In the genomic region with DNA sequence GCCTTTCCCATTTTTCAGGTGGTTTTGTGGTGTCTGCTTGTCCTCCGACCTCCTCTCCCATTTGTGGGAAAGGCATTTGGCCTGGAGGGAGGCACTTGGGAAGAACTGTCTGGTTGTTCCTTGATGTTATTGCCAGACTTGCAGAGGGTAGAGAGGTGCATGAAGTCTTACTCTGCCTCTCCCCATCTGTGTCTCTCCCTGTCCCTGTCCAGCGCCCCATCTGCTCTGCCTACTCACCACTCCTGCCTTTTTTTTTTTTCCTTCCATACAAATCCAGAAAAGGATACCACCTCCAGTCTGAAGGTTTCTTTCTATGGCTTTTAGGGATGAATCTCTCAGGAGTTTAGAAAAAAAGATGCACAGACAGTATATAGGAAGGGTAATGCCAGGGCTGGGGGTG, we compare ENCODE assay signal across 1 cellular context.
TF ChIP-seq lines count a peak whose summit lies in the region.

No MANE protein-coding gene starts in this region.

TF ChIP-seq in H1, 55 proteins besides CTCF, POLR2A, EP300 and RAD21:
- no peak for TF ChIP-seq PHF8 (conservative IDR thresholded peaks at IDR 0.05; ENCODE audit: low read depth, low read length)
- TF ChIP-seq CHD2 (IDR thresholded peaks at IDR 0.05; ENCODE audit: low read length) = no peak
- TF ChIP-seq GABPA (IDR thresholded peaks at IDR 0.05; ENCODE audit: borderline replicate concordance, insufficient read depth, low read length) = no peak
- TF ChIP-seq NRF1 (IDR thresholded peaks at IDR 0.05; ENCODE audit: low read depth, low read length) = no peak
- TF ChIP-seq CREB1 (IDR thresholded peaks at IDR 0.05) = no peak
- no peak for TF ChIP-seq SIX5 (IDR thresholded peaks at IDR 0.05; ENCODE audit: low read depth, low read length)
- TF ChIP-seq TAF1 (IDR thresholded peaks at IDR 0.05; ENCODE audit: low read depth, low read length) = no peak
- TF ChIP-seq POU5F1 (IDR thresholded peaks at IDR 0.05; ENCODE audit: low read depth, low read length) = no peak
- no peak for TF ChIP-seq RFX5 (IDR thresholded peaks at IDR 0.05; ENCODE audit: borderline replicate concordance, low read depth, low read length)
- TF ChIP-seq, protein P1, sequence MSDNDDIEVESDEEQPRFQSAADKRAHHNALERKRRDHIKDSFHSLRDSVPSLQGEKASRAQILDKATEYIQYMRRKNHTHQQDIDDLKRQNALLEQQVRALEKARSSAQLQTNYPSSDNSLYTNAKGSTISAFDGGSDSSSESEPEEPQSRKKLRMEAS (IDR thresholded peaks at IDR 0.05) = no peak
- no peak for TF ChIP-seq BRCA1 (IDR thresholded peaks at IDR 0.05; ENCODE audit: low read depth, low read length)
